15 cellular contexts compared by ENCODE assay signal in genomic region chr7:130372402-130372801, GRCh38. TPM values are rescaled to one million over a fixed set of nuclear protein-coding genes. Genes with fewer than 3 reads are reported as not detected.
DNase-seq lines count a peak whose midpoint lies in the region; ATAC-seq, FAIRE-seq and TF ChIP-seq lines count a peak whose summit lies in the region.
"Had no signal": no experiment of that assay in that cellular context is flagged by ENCODE, and none has a peak within 500 bp of the region (broad histone marks: within the 10 kb centered on the region; RNA-seq: fewer than 3 reads in every experiment).

No MANE protein-coding gene starts in this region.

- H3K4me3 ChIP-seq in Caco-2 (ENCODE audit: low read depth, low read length) (no peak overlapping the region), astrocyte (ENCODE audit: insufficient read depth, low read depth, low read length) (no peak overlapping the region), HepG2 (replicated peaks in 1 of 3; ENCODE audit: insufficient read depth in 1 of 3, low read depth in 2 of 3, low read length in 3 of 3) (no peak overlapping the region), sigmoid colon (no peak overlapping the region)

- 94% methylated on average over 6 of the region's 6 CpGs for WGBS in HepG2 (ENCODE audit: low lambda C conversion rate)
- 94 to 95% methylated on average over 6 of the region's 6 CpGs for WGBS in sigmoid colon, 2 donors

- H3K9ac ChIP-seq in astrocyte (ENCODE audit: low read length): peak overlapping the region; percentile 82
- H3K9ac ChIP-seq in HepG2 (ENCODE audit: insufficient read depth, low read depth, low read length): no peak overlapping the region

- TF ChIP-seq RAD21 in HepG2 (CRISPR knock-in tag; IDR thresholded peaks at IDR 0.05): no peak

- ATAC-seq in HepG2 (no peak), HG03460 (IDR thresholded peaks at IDR 0.05; ENCODE audit: unreplicated experiment) (no peak)
- ATAC-seq in activated CD4-positive, CD25-positive, alpha-beta regulatory T cell treated with anti-CD3 and anti-CD28 coated beads, Interleukin-2, amount 50 U/mL, for 24 hours: no peak
- no peak for ATAC-seq in activated CD8-positive, alpha-beta memory T cell treated with anti-CD3 and anti-CD28 coated beads, Interleukin-2, amount 10 ng/mL, durations not matched to agents 7 days and 5 days

- H3K79me2 ChIP-seq in astrocyte (ENCODE audit: insufficient read depth, low read length) (no peaks in the 10 kb centered on the region), HepG2 (ENCODE audit: insufficient read depth, low read length) (no peaks in the 10 kb centered on the region)

- H3K27me3 ChIP-seq in Caco-2 (replicated peaks; ENCODE audit: control insufficient read depth, insufficient read depth, low read length) (no peaks in the 10 kb centered on the region), astrocyte (ENCODE audit: insufficient read depth, low read length) (no peaks in the 10 kb centered on the region), HepG2 (ENCODE audit: control insufficient read depth in 1 of 2, insufficient read depth in 2 of 2, low read length in 2 of 2) (no peaks in the 10 kb centered on the region), sigmoid colon (no peaks in the 10 kb centered on the region)

- H3K4me2 ChIP-seq in astrocyte (ENCODE audit: low read length) (peak overlapping the region; percentile 73), HepG2 (ENCODE audit: low read depth, low read length) (no peak overlapping the region)

- TF ChIP-seq POLR2A in HepG2 (IDR thresholded peaks at IDR 0.05; ENCODE audit: insufficient read depth in 1 of 2, low read depth in 2 of 2, low read length in 2 of 2) (no peak), sigmoid colon (IDR thresholded peaks at IDR 0.05) (no peak)

- in situ Hi-C loops in HepG2 (cut with HindIII; ENCODE audit: extremely low pct_ligation_motif_present, low pct_unique_long_range_greater_than_20kb): no loop called here

- H4K20me1 ChIP-seq in astrocyte (ENCODE audit: insufficient read depth, low read length) (no peaks in the 10 kb centered on the region), HepG2 (ENCODE audit: insufficient read depth, low read length) (no peaks in the 10 kb centered on the region)

- H3K27me3 Mint-ChIP-seq in Caco-2 (ENCODE audit: insufficient read depth, unreplicated experiment): no peaks in the 10 kb centered on the region
- no peaks in the 10 kb centered on the region for H3K27me3 Mint-ChIP-seq in astrocyte (ENCODE audit: low read depth, unreplicated experiment)
- peaks cover 2% of the 10 kb centered on the region for H3K27me3 Mint-ChIP-seq in activated CD8-positive, alpha-beta memory T cell treated with anti-CD3 and anti-CD28 coated beads, Interleukin-2, amount 10 ng/mL, durations not matched to agents 7 days and 5 days
- H3K27me3 Mint-ChIP-seq: activated naive CD8-positive, alpha-beta T cell treated with anti-CD3 and anti-CD28 coated beads, Interleukin-2, amount 10 ng/mL, durations not matched to agents 7 days and 5 days had no signal

- H3K9me3 ChIP-seq in Caco-2 (peaks cover 11% of the 10 kb centered on the region), astrocyte (ENCODE audit: insufficient read depth, low read depth, low read length) (peaks cover 9% of the 10 kb centered on the region), HepG2 (ENCODE audit: low read length) (peaks cover 10% of the 10 kb centered on the region), sigmoid colon (peaks cover 0 to 2% (median 0%) of the 10 kb centered on the region in 4 donors)

- BruUV-seq in Caco-2 (replicated peaks; lab: Mats Ljungman, UMichigan): no TSS peak
- no TSS peak for BruUV-seq in HepG2 (replicated peaks; lab: Mats Ljungman, UMichigan)

- H2AFZ ChIP-seq in astrocyte (ENCODE audit: low read depth, low read length): no peak overlapping the region
- H2AFZ ChIP-seq in HepG2 (ENCODE audit: low read length): no peak overlapping the region

- POLR2A ChIA-PET in Caco-2 (lab: Charles Lee): no interaction called here
- POLR2A ChIA-PET in HepG2 (lab: Yijun Ruan, JAX): interaction anchor here (0.6 kb wide), 1 partner anchor 71 kb away, joined by 3 read pairs; no protein-coding TSS in a partner anchor

- DNase-seq in Caco-2 (no peak), astrocyte (ENCODE audit: low read depth) (no peak), HepG2 (ENCODE audit: low spot score) (no peak), sigmoid colon (peak; percentile 40), HuH-7 (ENCODE audit: low spot score) (no peak)
- DNase-seq in activated CD8-positive, alpha-beta memory T cell treated with anti-CD3 and anti-CD28 coated beads, Interleukin-2, amount 10 ng/mL, durations not matched to agents 7 days and 5 days: no peak
- DNase-seq: activated CD8-positive, alpha-beta memory T cell treated with anti-CD3 and anti-CD28 coated beads for 24 hours; activated naive CD8-positive, alpha-beta T cell treated with anti-CD3 and anti-CD28 coated beads, Interleukin-2, amount 10 ng/mL, durations not matched to agents 7 days and 5 days; DMS 273 treated with DMSO at 0.1 percent for 48 hours; NCI-H2227 treated with DMSO at 0.1 percent for 48 hours; retina had no signal

- TF ChIP-seq EP300 in HepG2 (IDR thresholded peaks at IDR 0.05; ENCODE audit: low read depth in 2 of 2, low read length in 2 of 2) (no peak), HepG2 (CRISPR knock-in tag; IDR thresholded peaks at IDR 0.05; ENCODE audit: borderline replicate concordance) (no peak), sigmoid colon (IDR thresholded peaks at IDR 0.05) (no peak)

- H3K4me3 Mint-ChIP-seq in Caco-2 (ENCODE audit: unreplicated experiment): peak overlapping the region; percentile 75
- H3K4me3 Mint-ChIP-seq in astrocyte (ENCODE audit: unreplicated experiment): no peak overlapping the region
- no peak overlapping the region for H3K4me3 Mint-ChIP-seq in activated CD8-positive, alpha-beta memory T cell treated with anti-CD3 and anti-CD28 coated beads, Interleukin-2, amount 10 ng/mL, durations not matched to agents 7 days and 5 days
- H3K4me3 Mint-ChIP-seq: activated naive CD8-positive, alpha-beta T cell treated with anti-CD3 and anti-CD28 coated beads, Interleukin-2, amount 10 ng/mL, durations not matched to agents 7 days and 5 days had no signal

- H3K4me1 Mint-ChIP-seq in Caco-2 (ENCODE audit: low read depth, unreplicated experiment) (peaks cover 42% of the 10 kb centered on the region), astrocyte (ENCODE audit: low read depth, unreplicated experiment) (peaks cover 44% of the 10 kb centered on the region)
- H3K4me1 Mint-ChIP-seq in activated CD8-positive, alpha-beta memory T cell treated with anti-CD3 and anti-CD28 coated beads, Interleukin-2, amount 10 ng/mL, durations not matched to agents 7 days and 5 days: peaks cover 23% of the 10 kb centered on the region

- H3K9me3 Mint-ChIP-seq in Caco-2 (ENCODE audit: unreplicated experiment) (peaks cover 23% of the 10 kb centered on the region), astrocyte (ENCODE audit: unreplicated experiment) (peaks cover 16% of the 10 kb centered on the region)
- H3K9me3 Mint-ChIP-seq in activated CD8-positive, alpha-beta memory T cell treated with anti-CD3 and anti-CD28 coated beads, Interleukin-2, amount 10 ng/mL, durations not matched to agents 7 days and 5 days (ENCODE audit: low read depth): no peaks in the 10 kb centered on the region

- H3K27ac ChIP-seq in astrocyte (ENCODE audit: low read depth, low read length) (peak overlapping the region; percentile 96), HepG2 (ENCODE audit: extremely low read length, insufficient read depth, low read length) (peak overlapping the region; percentile 94), sigmoid colon (peak overlapping the region; percentile 88 to 95 (median 90))

- CTCF ChIA-PET in Caco-2 (lab: Charles Lee): no interaction called here
- CTCF ChIA-PET in HepG2 (lab: Yijun Ruan, JAX; ENCODE audit: low intra/inter-chr PET ratio, low total read pairs): no interaction called here
- CTCF ChIA-PET in activated CD8-positive, alpha-beta memory T cell treated with anti-CD3 and anti-CD28 coated beads, Interleukin-2, amount 10 ng/mL, durations not matched to agents 7 days and 5 days (lab: Charles Lee): no interaction called here

- intact Hi-C loops in Caco-2 (cut with micrococcal nuclease; ENCODE audit: unreplicated experiment) (no loop called here), HepG2 (cut with micrococcal nuclease; ENCODE audit: unreplicated experiment) (no loop called here), sigmoid colon (cut with DNase I) (no loop called here)

- TF ChIP-seq CTCF in Caco-2 (IDR thresholded peaks at IDR 0.05; ENCODE audit: insufficient read depth in 1 of 2, low read depth in 1 of 2, low read length in 1 of 2, severe bottlenecking in 1 of 2, unreplicated experiment in 1 of 2) (no peak), astrocyte (IDR thresholded peaks at IDR 0.05; ENCODE audit: insufficient read depth, low read depth, low read length) (no peak), HepG2 (CRISPR knock-in tag; IDR thresholded peaks at IDR 0.05) (no peak), sigmoid colon (IDR thresholded peaks at IDR 0.05) (no peak)

- H3K36me3 Mint-ChIP-seq in Caco-2 (ENCODE audit: insufficient read depth, unreplicated experiment) (peaks cover 14% of the 10 kb centered on the region), astrocyte (ENCODE audit: low read depth, unreplicated experiment) (no peaks in the 10 kb centered on the region)
- no peaks in the 10 kb centered on the region for H3K36me3 Mint-ChIP-seq in activated CD8-positive, alpha-beta memory T cell treated with anti-CD3 and anti-CD28 coated beads, Interleukin-2, amount 10 ng/mL, durations not matched to agents 7 days and 5 days

- H3K4me1 ChIP-seq in Caco-2: peaks cover 45% of the 10 kb centered on the region
- peaks cover 40% of the 10 kb centered on the region for H3K4me1 ChIP-seq in astrocyte (ENCODE audit: insufficient read depth, low read length)
- H3K4me1 ChIP-seq in HepG2 (ENCODE audit: insufficient read depth, low read length): peaks cover 76% of the 10 kb centered on the region
- peaks cover 0 to 59% (median 48%) of the 10 kb centered on the region in 4 donors for H3K4me1 ChIP-seq in sigmoid colon

- H3K36me3 ChIP-seq in Caco-2 (ENCODE audit: control insufficient read depth, insufficient read depth, low read length) (0 out of 2 replicates have a peak, but pooled peaks cover 2% of the 10 kb centered on the region), astrocyte (ENCODE audit: insufficient read depth, low read length) (no peaks in the 10 kb centered on the region), HepG2 (replicated peaks in 1 of 2; ENCODE audit: control insufficient read depth in 1 of 2, insufficient read depth in 2 of 2, low read length in 2 of 2) (no peaks in the 10 kb centered on the region), sigmoid colon (no peaks in the 10 kb centered on the region)

- FAIRE-seq in astrocyte (lab: Jason Lieb, UNC): no peak
- FAIRE-seq in HepG2 (lab: Jason Lieb, UNC): no peak

- H3K27ac Mint-ChIP-seq in Caco-2 (ENCODE audit: unreplicated experiment): peak overlapping the region; percentile 98
- H3K27ac Mint-ChIP-seq in astrocyte (ENCODE audit: unreplicated experiment): peak overlapping the region; percentile 98
- H3K27ac Mint-ChIP-seq in activated CD8-positive, alpha-beta memory T cell treated with anti-CD3 and anti-CD28 coated beads, Interleukin-2, amount 10 ng/mL, durations not matched to agents 7 days and 5 days: no peak overlapping the region
- H3K27ac Mint-ChIP-seq: activated naive CD8-positive, alpha-beta T cell treated with anti-CD3 and anti-CD28 coated beads, Interleukin-2, amount 10 ng/mL, durations not matched to agents 7 days and 5 days had no signal

RNA-seq across cellular contexts. Expression of gene CPA1, which starts 7.9 kb away (rescaled TPM):
- total RNA-seq in Caco-2 (2022): not detected in 2 replicates
- total RNA-seq in astrocyte: not detected in 2 replicates
- total RNA-seq in HepG2 (2016; rRNA removed; fragmentation: Illumina TruSeq; extraction: Trizol): 0.20 TPM in 1 of 2 replicates, not detected in the other
- 0.20 and 0.35 TPM in 2 replicates for total RNA-seq in HepG2 (2016; cell fraction: cytosol; rRNA removed; fragmentation: Illumina TruSeq; extraction: Trizol; ENCODE audit: low read depth)
- not detected in 2 replicates for total RNA-seq in HepG2 (2016; cell fraction: insoluble cytoplasmic fraction; rRNA removed; fragmentation: Illumina TruSeq; extraction: Trizol)
- total RNA-seq in HepG2 (2016; cell fraction: membrane; rRNA removed; fragmentation: Illumina TruSeq; extraction: Trizol): 0.34 TPM in 1 of 2 replicates, not detected in the other
- total RNA-seq in HepG2 (2016; cell fraction: nucleus; rRNA removed; fragmentation: Illumina TruSeq; extraction: Trizol): not detected in 2 replicates
- 0.57 and 0.58 TPM in 2 replicates for polyA plus RNA-seq in HepG2 (2011; rRNA removed)
- 0.42 and 0.77 TPM in 2 replicates for polyA plus RNA-seq in HepG2 (2011; cell fraction: cytosol; rRNA removed)
- polyA plus RNA-seq in HepG2 (2011; cell fraction: nucleus; rRNA removed): 1.2 and 2.4 TPM in 2 replicates
- 0.16 TPM in 1 of 2 replicates, not detected in the other for polyA plus RNA-seq in HepG2 (2012)
- 0.17 and 0.27 TPM in 2 replicates for polyA plus RNA-seq in HepG2 (2016; cell fraction: cytosol; fragmentation: Illumina TruSeq; extraction: Trizol; ENCODE audit: low read depth)
- polyA plus RNA-seq in HepG2 (2016; cell fraction: insoluble cytoplasmic fraction; fragmentation: Illumina TruSeq; extraction: Trizol; ENCODE audit: low read depth): 0.22 TPM in 1 of 2 replicates, not detected in the other
- 0.14 TPM in 1 of 2 replicates, not detected in the other for polyA plus RNA-seq in HepG2 (2016; cell fraction: membrane; fragmentation: Illumina TruSeq; extraction: Trizol; ENCODE audit: low read depth)
- not detected in 2 replicates for polyA plus RNA-seq in HepG2 (2016; cell fraction: nucleus; fragmentation: Illumina TruSeq; extraction: Trizol; ENCODE audit: insufficient read depth, low read depth)
- not detected in 2 replicates for polyA minus RNA-seq in HepG2 (2011; rRNA and poly(A)+ RNA removed; ENCODE audit: low replicate concordance)
- not detected in 2 replicates for polyA minus RNA-seq in HepG2 (2011; cell fraction: cytosol; rRNA and poly(A)+ RNA removed)
- polyA minus RNA-seq in HepG2 (2011; cell fraction: nucleus; rRNA and poly(A)+ RNA removed): 0.90 and 1.2 TPM in 2 replicates
- 1 to 10 TPM in 1 of 4 donors, not detected in 3; 2.2 TPM for total RNA-seq in sigmoid colon
- polyA plus RNA-seq in sigmoid colon: 1 to 10 TPM in 2 of 3 donors, under 1 TPM in 1; 0.34 to 7.8 (median 1.2) TPM
- total RNA-seq in activated CD8-positive, alpha-beta memory T cell treated with anti-CD3 and anti-CD28 coated beads, Interleukin-2, amount 10 ng/mL, durations not matched to agents 7 days and 5 days: not detected
- total RNA-seq: activated naive CD8-positive, alpha-beta T cell treated with anti-CD3 and anti-CD28 coated beads, Interleukin-2, amount 10 ng/mL, durations not matched to agents 7 days and 5 days; RPMI7951 had no signal

RNA-seq across cellular contexts. Expression of gene CPA5, which starts 27.8 kb away (rescaled TPM):
- not detected in 2 replicates for total RNA-seq in Caco-2 (2022)
- not detected in 2 replicates for total RNA-seq in astrocyte
- total RNA-seq in HepG2 (2016; rRNA removed; fragmentation: Illumina TruSeq; extraction: Trizol): not detected in 2 replicates
- not detected in 2 replicates for total RNA-seq in HepG2 (2016; cell fraction: cytosol; rRNA removed; fragmentation: Illumina TruSeq; extraction: Trizol; ENCODE audit: low read depth)
- not detected in 2 replicates for total RNA-seq in HepG2 (2016; cell fraction: insoluble cytoplasmic fraction; rRNA removed; fragmentation: Illumina TruSeq; extraction: Trizol)
- not detected in 2 replicates for total RNA-seq in HepG2 (2016; cell fraction: membrane; rRNA removed; fragmentation: Illumina TruSeq; extraction: Trizol)
- not detected in 2 replicates for total RNA-seq in HepG2 (2016; cell fraction: nucleus; rRNA removed; fragmentation: Illumina TruSeq; extraction: Trizol)
- 0.30 and 0.48 TPM in 2 replicates for polyA plus RNA-seq in HepG2 (2011; rRNA removed)
- 0.20 and 0.21 TPM in 2 replicates for polyA plus RNA-seq in HepG2 (2011; cell fraction: cytosol; rRNA removed)
- 1.4 and 1.6 TPM in 2 replicates for polyA plus RNA-seq in HepG2 (2011; cell fraction: nucleus; rRNA removed)
- 0.59 TPM in 1 of 2 replicates, not detected in the other for polyA plus RNA-seq in HepG2 (2012)
- polyA plus RNA-seq in HepG2 (2016; cell fraction: cytosol; fragmentation: Illumina TruSeq; extraction: Trizol; ENCODE audit: low read depth): 0.19 TPM in 1 of 2 replicates, not detected in the other
- not detected in 2 replicates for polyA plus RNA-seq in HepG2 (2016; cell fraction: insoluble cytoplasmic fraction; fragmentation: Illumina TruSeq; extraction: Trizol; ENCODE audit: low read depth)
- polyA plus RNA-seq in HepG2 (2016; cell fraction: membrane; fragmentation: Illumina TruSeq; extraction: Trizol; ENCODE audit: low read depth): 0.30 TPM in 1 of 2 replicates, not detected in the other
- polyA plus RNA-seq in HepG2 (2016; cell fraction: nucleus; fragmentation: Illumina TruSeq; extraction: Trizol; ENCODE audit: insufficient read depth, low read depth): not detected in 2 replicates
- 1.0 TPM in 1 of 2 replicates, not detected in the other for polyA minus RNA-seq in HepG2 (2011; rRNA and poly(A)+ RNA removed; ENCODE audit: low replicate concordance)
- not detected in 2 replicates for polyA minus RNA-seq in HepG2 (2011; cell fraction: cytosol; rRNA and poly(A)+ RNA removed)
- not detected in 2 replicates for polyA minus RNA-seq in HepG2 (2011; cell fraction: nucleus; rRNA and poly(A)+ RNA removed)
- total RNA-seq in sigmoid colon: not detected
- polyA plus RNA-seq in sigmoid colon: 1 to 10 TPM in 1 of 3 donors, not detected in 2; 1.1 TPM
- total RNA-seq in activated CD8-positive, alpha-beta memory T cell treated with anti-CD3 and anti-CD28 coated beads, Interleukin-2, amount 10 ng/mL, durations not matched to agents 7 days and 5 days: 1 to 10 TPM; 3.4 to 4.0 TPM
- total RNA-seq: lower leg skin had no signal
